Comparison of ENCODE assay signal across 10 cellular contexts in genomic region chr16:1236669-1237068, GRCh38. TPM values are rescaled to one million over a fixed set of nuclear protein-coding genes. Genes with fewer than 3 reads are reported as not detected.
"Had no signal": no experiment of that assay in that cellular context is flagged by ENCODE, and none has a peak within 500 bp of the region (broad histone marks: within the 10 kb centered on the region; RNA-seq: fewer than 3 reads in every experiment).

No MANE protein-coding gene starts in this region.

RNA-seq across cellular contexts. Expression of gene TPSAB1, which starts 3.8 kb away (rescaled TPM):
- total RNA-seq: activated CD4-positive, alpha-beta T cell treated with anti-CD3 and anti-CD28 coated beads, Interleukin-2, amount 10 ng/mL, durations not matched to agents 24 days and 14 days; activated naive CD4-positive, alpha-beta T cell treated with anti-CD3 and anti-CD28 coated beads for 36 hours; activated T-helper 2 cell treated with anti-CD3 and anti-CD28 coated beads, Interferon-gamma antibody, Interleukin-2, Interleukin-4, amounts not matched to agents 10 μg/mL and 5 μg/mL and 100 μg/mL, durations not matched to agents 14 hours and 24 hours and 36 hours; astrocyte; dermis microvascular lymphatic vessel endothelial cell; endodermal cell; mesothelial cell of epicardium; myocyte; temporal lobe had no signal
- polyA plus RNA-seq: keratinocyte had no signal

RNA-seq across cellular contexts. Expression of gene TPSB2, which starts 6.7 kb away (rescaled TPM):
- total RNA-seq: activated CD4-positive, alpha-beta T cell treated with anti-CD3 and anti-CD28 coated beads, Interleukin-2, amount 10 ng/mL, durations not matched to agents 24 days and 14 days; activated naive CD4-positive, alpha-beta T cell treated with anti-CD3 and anti-CD28 coated beads for 36 hours; activated T-helper 2 cell treated with anti-CD3 and anti-CD28 coated beads, Interferon-gamma antibody, Interleukin-2, Interleukin-4, amounts not matched to agents 10 μg/mL and 5 μg/mL and 100 μg/mL, durations not matched to agents 14 hours and 24 hours and 36 hours; astrocyte; dermis microvascular lymphatic vessel endothelial cell; endodermal cell; mesothelial cell of epicardium; myocyte; temporal lobe had no signal
- polyA plus RNA-seq: keratinocyte had no signal

RNA-seq across cellular contexts. Expression of gene TPSG1, which starts 11.6 kb away (rescaled TPM):
- total RNA-seq: activated CD4-positive, alpha-beta T cell treated with anti-CD3 and anti-CD28 coated beads, Interleukin-2, amount 10 ng/mL, durations not matched to agents 24 days and 14 days; activated naive CD4-positive, alpha-beta T cell treated with anti-CD3 and anti-CD28 coated beads for 36 hours; activated T-helper 2 cell treated with anti-CD3 and anti-CD28 coated beads, Interferon-gamma antibody, Interleukin-2, Interleukin-4, amounts not matched to agents 10 μg/mL and 5 μg/mL and 100 μg/mL, durations not matched to agents 14 hours and 24 hours and 36 hours; astrocyte; dermis microvascular lymphatic vessel endothelial cell; endodermal cell; mesothelial cell of epicardium; myocyte; temporal lobe had no signal
- polyA plus RNA-seq: keratinocyte had no signal

RNA-seq across cellular contexts. Expression of gene TPSD1, which starts 19.2 kb away (rescaled TPM):
- total RNA-seq: activated CD4-positive, alpha-beta T cell treated with anti-CD3 and anti-CD28 coated beads, Interleukin-2, amount 10 ng/mL, durations not matched to agents 24 days and 14 days; activated naive CD4-positive, alpha-beta T cell treated with anti-CD3 and anti-CD28 coated beads for 36 hours; activated T-helper 2 cell treated with anti-CD3 and anti-CD28 coated beads, Interferon-gamma antibody, Interleukin-2, Interleukin-4, amounts not matched to agents 10 μg/mL and 5 μg/mL and 100 μg/mL, durations not matched to agents 14 hours and 24 hours and 36 hours; astrocyte; dermis microvascular lymphatic vessel endothelial cell; endodermal cell; mesothelial cell of epicardium; myocyte; temporal lobe had no signal
- polyA plus RNA-seq: keratinocyte had no signal
